In genomic region chr5:172007795-172008465, GRCh38 we compare ENCODE assay signal across 8 cellular contexts. TPM values are rescaled to one million over a fixed set of nuclear protein-coding genes. Genes with fewer than 3 reads are reported as not detected.
DNase-seq lines count a peak whose midpoint lies in the region; ATAC-seq and TF ChIP-seq lines count a peak whose summit lies in the region.

No MANE protein-coding gene starts in this region.

- TF ChIP-seq EP300 in suprapubic skin (IDR thresholded peaks at IDR 0.05) = no peak

- ATAC-seq in activated CD8-positive, alpha-beta memory T cell treated with anti-CD3 and anti-CD28 coated beads, Interleukin-2, amount 10 ng/mL, durations not matched to agents 7 days and 5 days = no peak
- no peak for ATAC-seq in activated CD8-positive, alpha-beta T cell treated with anti-CD3 and anti-CD28 coated beads for 36 hours

- H3K9me3 ChIP-seq in iPS-18a (ENCODE audit: control insufficient read depth, low read depth, low read length) = no peaks in the 10 kb centered on the region
- no peaks in the 10 kb centered on the region for H3K9me3 ChIP-seq in suprapubic skin

- DNase-seq in activated CD8-positive, alpha-beta memory T cell treated with anti-CD3 and anti-CD28 coated beads, Interleukin-2, amount 10 ng/mL, durations not matched to agents 7 days and 5 days = no peak
- no peak for DNase-seq in activated CD8-positive, alpha-beta memory T cell treated with anti-CD3 and anti-CD28 coated beads, Interleukin-2, amount 50 U/mL, for 48 hours
- peak; percentile 7 for DNase-seq in activated CD8-positive, alpha-beta T cell treated with anti-CD3 and anti-CD28 coated beads for 36 hours
- no peak for DNase-seq in suprapubic skin (ENCODE audit: low spot score in 2 of 2)
- no peak for DNase-seq in stimulated activated CD4-positive, alpha-beta T cell treated with anti-CD3 and anti-CD28 coated beads, Interleukin-2, amount 100 ng/mL, for 48 hours
- DNase-seq in RPMI8226 = no peak
- DNase-seq in H4 (ENCODE audit: low spot score) = no peak

- intact Hi-C loops in activated CD8-positive, alpha-beta T cell treated with anti-CD3 and anti-CD28 coated beads for 36 hours (cut with micrococcal nuclease) = loop anchor here (5.0 kb wide), 2 partner anchors 101 to 169 kb away; no protein-coding TSS in a partner anchor

- H3K4me3 ChIP-seq in iPS-18a (ENCODE audit: low read length) = peak overlapping the region; percentile 91
- peak overlapping the region; percentile 91 for H3K4me3 ChIP-seq in suprapubic skin

- 77% methylated on average over 16 of the region's 16 CpGs for WGBS in suprapubic skin

- H3K27ac Mint-ChIP-seq in activated CD8-positive, alpha-beta memory T cell treated with anti-CD3 and anti-CD28 coated beads, Interleukin-2, amount 10 ng/mL, durations not matched to agents 7 days and 5 days = peak overlapping the region; percentile 98
- peak overlapping the region; percentile 97 for H3K27ac Mint-ChIP-seq in activated CD8-positive, alpha-beta T cell treated with anti-CD3 and anti-CD28 coated beads for 36 hours

- peaks cover 35% of the 10 kb centered on the region for H3K4me1 Mint-ChIP-seq in activated CD8-positive, alpha-beta memory T cell treated with anti-CD3 and anti-CD28 coated beads, Interleukin-2, amount 10 ng/mL, durations not matched to agents 7 days and 5 days
- H3K4me1 Mint-ChIP-seq in activated CD8-positive, alpha-beta T cell treated with anti-CD3 and anti-CD28 coated beads for 36 hours (ENCODE audit: low read depth) = peaks cover 40% of the 10 kb centered on the region

- H3K27me3 Mint-ChIP-seq in activated CD8-positive, alpha-beta memory T cell treated with anti-CD3 and anti-CD28 coated beads, Interleukin-2, amount 10 ng/mL, durations not matched to agents 7 days and 5 days = no peaks in the 10 kb centered on the region
- H3K27me3 Mint-ChIP-seq in activated CD8-positive, alpha-beta T cell treated with anti-CD3 and anti-CD28 coated beads for 36 hours = no peaks in the 10 kb centered on the region

- POLR2A ChIA-PET in activated CD8-positive, alpha-beta T cell treated with anti-CD3 and anti-CD28 coated beads for 36 hours (lab: Charles Lee) = interaction anchor here (0.7 to 7.7 kb wide), 22 partner anchors 10 to 619 kb away, joined by 3 to 115 read pairs (median 4); partner anchors contain the start of genes NPM1 and STK10

- H3K4me1 ChIP-seq in iPS-18a (ENCODE audit: control insufficient read depth, low read depth, low read length) = peaks cover 46% of the 10 kb centered on the region
- H3K4me1 ChIP-seq in suprapubic skin = peaks cover 36% of the 10 kb centered on the region

- H3K27ac ChIP-seq in iPS-18a (ENCODE audit: low read length) (peak overlapping the region; percentile 85), suprapubic skin (peak overlapping the region; percentile 96)

- peak overlapping the region; percentile 92 for H3K9ac ChIP-seq in iPS-18a (ENCODE audit: low read length)

- H3K27me3 ChIP-seq in iPS-18a (ENCODE audit: control insufficient read depth, insufficient read depth, low read length) (no peaks in the 10 kb centered on the region), suprapubic skin (no peaks in the 10 kb centered on the region)

- CTCF ChIA-PET in activated CD8-positive, alpha-beta memory T cell treated with anti-CD3 and anti-CD28 coated beads, Interleukin-2, amount 10 ng/mL, durations not matched to agents 7 days and 5 days (lab: Charles Lee) = interaction anchor here (0.7 to 7.0 kb wide), 16 partner anchors 10 to 286 kb away, joined by 3 to 34 read pairs (median 5); partner anchors contain the start of gene STK10
- CTCF ChIA-PET in activated CD8-positive, alpha-beta T cell treated with anti-CD3 and anti-CD28 coated beads for 36 hours (lab: Charles Lee) = interaction anchor here (0.7 to 6.9 kb wide), 16 partner anchors 10 to 689 kb away, joined by 3 to 77 read pairs (median 4); partner anchors contain the start of genes STK10 and UBTD2

- no peak for TF ChIP-seq POLR2A in suprapubic skin (IDR thresholded peaks at IDR 0.05)

- no peaks in the 10 kb centered on the region for H3K9me3 Mint-ChIP-seq in activated CD8-positive, alpha-beta memory T cell treated with anti-CD3 and anti-CD28 coated beads, Interleukin-2, amount 10 ng/mL, durations not matched to agents 7 days and 5 days (ENCODE audit: low read depth)
- H3K9me3 Mint-ChIP-seq in activated CD8-positive, alpha-beta T cell treated with anti-CD3 and anti-CD28 coated beads for 36 hours = no peaks in the 10 kb centered on the region

- no peak for TF ChIP-seq CTCF in activated CD8-positive, alpha-beta T cell treated with anti-CD3 and anti-CD28 coated beads for 36 hours (IDR thresholded peaks at IDR 0.05)
- no peak for TF ChIP-seq CTCF in suprapubic skin (IDR thresholded peaks at IDR 0.05)

- H3K36me3 ChIP-seq in iPS-18a (ENCODE audit: control insufficient read depth, low read depth, low read length) (no peaks in the 10 kb centered on the region), suprapubic skin (no peaks in the 10 kb centered on the region)

- H3K4me3 Mint-ChIP-seq in activated CD8-positive, alpha-beta memory T cell treated with anti-CD3 and anti-CD28 coated beads, Interleukin-2, amount 10 ng/mL, durations not matched to agents 7 days and 5 days = peak overlapping the region; percentile 95
- H3K4me3 Mint-ChIP-seq in activated CD8-positive, alpha-beta T cell treated with anti-CD3 and anti-CD28 coated beads for 36 hours = peak overlapping the region; percentile 98

- peaks cover 1% of the 10 kb centered on the region for H3K36me3 Mint-ChIP-seq in activated CD8-positive, alpha-beta memory T cell treated with anti-CD3 and anti-CD28 coated beads, Interleukin-2, amount 10 ng/mL, durations not matched to agents 7 days and 5 days
- peaks cover 17% of the 10 kb centered on the region for H3K36me3 Mint-ChIP-seq in activated CD8-positive, alpha-beta T cell treated with anti-CD3 and anti-CD28 coated beads for 36 hours (ENCODE audit: low read depth)

RNA-seq across cellular contexts. Expression of gene FBXW11, which starts 1.5 kb away (rescaled TPM):
- total RNA-seq in activated CD8-positive, alpha-beta memory T cell treated with anti-CD3 and anti-CD28 coated beads, Interleukin-2, amount 10 ng/mL, durations not matched to agents 7 days and 5 days = 10 to 100 TPM; 31.2 to 50.4 TPM
- total RNA-seq in activated CD8-positive, alpha-beta T cell treated with anti-CD3 and anti-CD28 coated beads for 36 hours = 10 to 100 TPM; 49.3 to 52.6 TPM
- total RNA-seq in suprapubic skin = 10 to 100 TPM; 41.1 to 49.7 (median 43.0) TPM
- total RNA-seq in H4 (2014; rRNA removed; shearing (Covaris generic)) = 56.3 and 56.5 TPM in 2 replicates
